Comparison of ENCODE assay signal across 9 cellular contexts in the genomic region with DNA sequence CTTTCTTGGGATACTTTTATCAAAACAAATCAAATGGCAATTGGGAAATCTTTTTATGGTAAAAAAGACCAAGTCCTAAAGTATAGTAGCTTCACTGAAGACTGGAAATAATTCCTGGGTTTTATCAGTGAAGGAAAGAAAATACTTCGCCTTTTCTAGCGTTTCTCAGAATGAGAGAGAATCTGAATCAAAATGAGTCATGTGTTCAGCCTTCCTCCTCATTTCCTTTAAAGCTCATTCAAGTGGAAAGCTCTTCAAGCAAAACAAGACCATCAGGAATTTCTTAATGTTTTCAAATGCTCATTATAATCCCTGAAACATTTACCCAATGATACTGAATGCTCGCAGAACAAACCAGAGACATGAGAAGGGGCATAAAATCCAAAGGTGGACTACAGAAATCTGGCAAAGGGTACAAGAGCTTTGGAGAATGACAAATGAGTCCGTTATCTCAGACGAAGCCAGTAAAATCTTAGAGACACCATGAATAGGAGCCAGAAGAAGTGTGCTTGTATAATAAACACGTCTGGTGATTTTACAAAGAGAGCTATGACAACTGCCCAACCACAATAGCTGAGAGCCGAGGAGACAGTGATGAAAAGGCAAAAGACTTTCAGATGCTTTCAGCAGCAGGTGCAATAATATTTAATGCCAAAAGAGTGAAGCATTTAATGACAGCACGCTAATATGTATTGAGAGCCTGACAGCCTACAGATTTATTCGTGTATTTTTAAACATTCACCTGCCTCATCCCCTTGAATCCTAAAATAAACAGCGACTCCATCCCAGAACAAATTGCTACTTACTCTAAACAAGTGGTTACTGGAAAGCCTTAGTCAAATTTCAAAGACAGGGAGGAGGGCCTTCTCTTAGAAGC. TPM values are rescaled to one million over a fixed set of nuclear protein-coding genes. Genes with fewer than 3 reads are reported as not detected.
A peak's percentile ranks its signal among the peaks of the same experiment; 100 is the strongest.
DNase-seq lines count a peak whose midpoint lies in the region; ATAC-seq lines count a peak whose summit lies in the region.
"Had no signal": no experiment of that assay in that cellular context is flagged by ENCODE, and none has a peak within 500 bp of the region (broad histone marks: within the 10 kb centered on the region; RNA-seq: fewer than 3 reads in every experiment).

No MANE protein-coding gene starts in this region.

- ATAC-seq in naive B cell (ENCODE audit: low read depth in 2 of 2) (no peak), GM21723 (IDR thresholded peaks at IDR 0.05; ENCODE audit: unreplicated experiment) (no peak)

- DNase-seq in ACHN (peak; percentile 78), NCI-H1105 treated with DMSO at 0.1 percent for 48 hours (lab: John Stamatoyannopoulos, UW) (peak; percentile 94), dedifferentiated amniotic fluid mesenchymal stem cell (ENCODE audit: extremely low spot score) (peak; percentile 57), naive B cell (no peak), DMS53 (lab: John Stamatoyannopoulos, UW) (no peak), CD1c-positive myeloid dendritic cell (ENCODE audit: extremely low spot score) (no peak)
- DNase-seq in activated CD4-positive, alpha-beta T cell treated with anti-CD3 and anti-CD28 coated beads, Interleukin-2, amount 50 U/mL, for 4 hours: no peak
- DNase-seq: activated CD4-positive, alpha-beta T cell treated with anti-CD3 and anti-CD28 coated beads for 1 hour had no signal

- no peaks in the 10 kb centered on the region for H3K9me3 Mint-ChIP-seq in naive B cell

- no peaks in the 10 kb centered on the region for H3K27me3 Mint-ChIP-seq in naive B cell

- in situ Hi-C loops in ACHN (cut with HindIII; ENCODE audit: low pct_ligation_motif_present, low pct_unique_long_range_greater_than_20kb, low sequenced_read_pairs): loop anchor here (25.0 kb wide), 1 partner anchor 193 kb away; a partner anchor contains a TSS

- H3K27ac Mint-ChIP-seq in naive B cell: peak overlapping the region in 5 of 6 donors; percentile 16 to 60 (median 51)

- no peak overlapping the region for H3K4me3 Mint-ChIP-seq in naive B cell

- peaks cover 17 to 26% of the 10 kb centered on the region in 2 donors for H3K36me3 Mint-ChIP-seq in naive B cell

- H3K4me1 Mint-ChIP-seq in naive B cell: peaks cover 20 to 25% (median 22%) of the 10 kb centered on the region in 3 donors

RNA-seq across cellular contexts. Expression of a gene that starts 19.1 kb away (rescaled TPM):
- 10 to 100 TPM; 26.9 to 47.1 (median 31.9) TPM for polyA plus RNA-seq in naive B cell (ENCODE audit: low read depth in 6 of 6)

RNA-seq across cellular contexts. Expression of a gene that starts 19.3 kb away (rescaled TPM):
- polyA plus RNA-seq in naive B cell (ENCODE audit: low read depth in 6 of 6): 1 to 10 TPM; 1.4 to 3.5 (median 2.5) TPM

Comparison
In these comparisons a context has a peak if more than half of its experiments do, and no peak if none do; other contexts are left out.
1. DNase-seq: peak in ACHN (single experiment), NCI-H1105 treated with DMSO at 0.1 percent for 48 hours (single experiment) and dedifferentiated amniotic fluid mesenchymal stem cell (single experiment); none in naive B cell (single experiment), DMS53 (single experiment), CD1c-positive myeloid dendritic cell (single experiment) and activated CD4-positive, alpha-beta T cell treated with anti-CD3 and anti-CD28 coated beads, Interleukin-2, amount 50 U/mL, for 4 hours (0 of 2).